ENCODE assay signal across 1 cellular context in genomic region chr2:23637011-23637778, GRCh38.
A peak's percentile ranks its signal among the peaks of the same experiment; 100 is the strongest.
TF ChIP-seq lines count a peak whose summit lies in the region.

No MANE protein-coding gene starts in this region.

TF ChIP-seq in SK-N-SH, 30 proteins besides CTCF, POLR2A, EP300 and RAD21 (continued from another document):
- 0 out of 2 replicates have a peak, but pooled peaks have one; percentile 11 for TF ChIP-seq REST (IDR thresholded peaks at IDR 0.05; ENCODE audit: low read depth, low read length)
- TF ChIP-seq SIN3A (IDR thresholded peaks at IDR 0.05; ENCODE audit: borderline replicate concordance, low read depth, low read length): no peak
- no peak for TF ChIP-seq IRF3 (IDR thresholded peaks at IDR 0.05; ENCODE audit: low read depth, low read length)
- TF ChIP-seq FOSL2 (IDR thresholded peaks at IDR 0.05; ENCODE audit: borderline replicate concordance, low read depth): peak; percentile 60; the same call in 1 of the 2 replicates
- TF ChIP-seq ZBTB33 (IDR thresholded peaks at IDR 0.05; ENCODE audit: borderline replicate concordance, low read depth): no peak
- no peak for TF ChIP-seq EZH2phosphoT487 (IDR thresholded peaks at IDR 0.05; ENCODE audit: borderline replicate concordance, low read depth)
- TF ChIP-seq TAF1 (IDR thresholded peaks at IDR 0.05; ENCODE audit: borderline replicate concordance, low read depth, low read length): peak; percentile 11; the same call in 1 of the 2 replicates
- no peak for TF ChIP-seq NRF1 (IDR thresholded peaks at IDR 0.05; ENCODE audit: low read depth, low read length)
- TF ChIP-seq RCOR1 (IDR thresholded peaks at IDR 0.05; ENCODE audit: low read length): peak; percentile 70
- TF ChIP-seq PBX3 (IDR thresholded peaks at IDR 0.05): no peak; the same call in 1 of the 2 replicates
- no peak for TF ChIP-seq TEAD4 (IDR thresholded peaks at IDR 0.05; ENCODE audit: borderline replicate concordance, insufficient read depth)
- TF ChIP-seq ELF1 (IDR thresholded peaks at IDR 0.05): no peak
- TF ChIP-seq YY1 (IDR thresholded peaks at IDR 0.05; ENCODE audit: low read depth): no peak
- peak; percentile 86 for TF ChIP-seq NFIC (IDR thresholded peaks at IDR 0.05; ENCODE audit: borderline replicate concordance)
- peak; percentile 94 for TF ChIP-seq FOXJ3 (CRISPR knock-in tag; IDR thresholded peaks at IDR 0.05)
- no peak for TF ChIP-seq GABPA (IDR thresholded peaks at IDR 0.05; ENCODE audit: low read depth)
- TF ChIP-seq USF2 (IDR thresholded peaks at IDR 0.05; ENCODE audit: borderline replicate concordance, low read depth, low read length): no peak
- no peak for TF ChIP-seq RXRA (IDR thresholded peaks at IDR 0.05; ENCODE audit: borderline replicate concordance, low read depth)
- peak; percentile 83 for TF ChIP-seq CHD2 (IDR thresholded peaks at IDR 0.05; ENCODE audit: low read length, partially characterized antibody)
- TF ChIP-seq JUND (IDR thresholded peaks at IDR 0.05): no peak
- TF ChIP-seq MXI1 (IDR thresholded peaks at IDR 0.05; ENCODE audit: low read depth, low read length): 0 out of 2 replicates have a peak, but pooled peaks have one; percentile 24
- no peak for TF ChIP-seq FOXM1 (IDR thresholded peaks at IDR 0.05; ENCODE audit: low read depth)
TF ChIP-seq in SK-N-SH: peak in this region for 10.
